ENCODE assay signal across 23 cellular contexts in the genomic region with DNA sequence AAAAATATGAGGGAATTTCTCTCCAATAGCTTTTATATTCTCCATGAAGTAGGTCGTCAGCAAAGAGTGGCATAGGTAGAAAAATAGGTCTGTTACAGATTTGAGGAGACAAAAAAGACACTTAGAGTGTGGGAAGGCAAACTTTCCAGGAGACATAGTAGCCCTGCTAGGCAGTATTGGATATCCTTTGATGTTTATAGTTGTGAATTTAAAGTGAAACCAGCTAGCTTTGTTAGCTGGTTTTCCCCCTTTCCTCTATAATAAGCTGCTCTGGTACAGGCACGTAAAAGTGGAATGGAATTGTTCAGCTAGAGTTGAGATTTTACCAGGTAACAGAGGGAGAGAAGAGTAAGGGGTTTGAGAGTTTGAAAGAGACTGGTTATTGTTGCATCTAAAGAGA.
"Had no signal": no experiment of that assay in that cellular context is flagged by ENCODE, and none has a peak within 500 bp of the region (broad histone marks: within the 10 kb centered on the region; RNA-seq: fewer than 3 reads in every experiment).

No MANE protein-coding gene starts in this region.

- H3K27me3 Mint-ChIP-seq: dendritic cell treated with granulocyte-macrophage colony-stimulating factor and Interleukin-4, amounts not matched to agents 40 ng/mL and 50 ng/mL, for 4 days; naive B cell; stimulated activated naive CD8-positive, alpha-beta T cell treated with anti-CD3 and anti-CD28 coated beads, Interleukin-15, Interleukin-2, amounts not matched to agents 100 ng/mL and 50 ng/mL, for 24 hours had no signal

- H3K27ac ChIP-seq: lower lobe of right lung, tibial nerve, WERI-Rb-1 had no signal

- FAIRE-seq: kidney, TTC549 had no signal

- H3K4me3 ChIP-seq: lower lobe of right lung, tibial nerve had no signal

- H3K27ac Mint-ChIP-seq: activated naive CD4-positive, alpha-beta T cell treated with anti-CD3 and anti-CD28 coated beads for 36 hours; dendritic cell treated with granulocyte-macrophage colony-stimulating factor and Interleukin-4, amounts not matched to agents 40 ng/mL and 50 ng/mL, for 4 days; stimulated activated naive CD8-positive, alpha-beta T cell treated with anti-CD3 and anti-CD28 coated beads, Interleukin-15, Interleukin-2, amounts not matched to agents 100 ng/mL and 50 ng/mL, for 24 hours; T-helper 2 cell treated with Interferon-gamma antibody and Interleukin-4, amounts not matched to agents 5 μg/mL and 100 μg/mL, for 36 hours had no signal

- H3K4me3 Mint-ChIP-seq: activated naive CD4-positive, alpha-beta T cell treated with anti-CD3 and anti-CD28 coated beads for 36 hours; activated T-cell treated with anti-CD3 and anti-CD28 coated beads, Interleukin-2, amount 50 U/mL, for 4 hours; dendritic cell treated with granulocyte-macrophage colony-stimulating factor and Interleukin-4, amounts not matched to agents 40 ng/mL and 50 ng/mL, for 4 days; naive B cell; neural crest cell; stimulated activated naive CD8-positive, alpha-beta T cell treated with anti-CD3 and anti-CD28 coated beads, Interleukin-15, Interleukin-2, amounts not matched to agents 100 ng/mL and 50 ng/mL, for 24 hours; T-helper 2 cell treated with Interferon-gamma antibody and Interleukin-4, amounts not matched to agents 5 μg/mL and 100 μg/mL, for 36 hours had no signal

- H3K27me3 ChIP-seq: tibial nerve had no signal

- H3K9me3 Mint-ChIP-seq: activated naive CD4-positive, alpha-beta T cell treated with anti-CD3 and anti-CD28 coated beads for 36 hours; activated T-cell treated with anti-CD3 and anti-CD28 coated beads, Interleukin-2, amount 50 U/mL, for 4 hours; dendritic cell treated with granulocyte-macrophage colony-stimulating factor and Interleukin-4, amounts not matched to agents 40 ng/mL and 50 ng/mL, for 4 days; naive B cell had no signal

- DNase-seq: activated CD4-positive, alpha-beta T cell treated with anti-CD3 and anti-CD28 coated beads, Interleukin-2, amount 50 U/mL, for 48 hours; activated CD4-positive, CD25-positive, alpha-beta regulatory T cell treated with anti-CD3 and anti-CD28 coated beads, Interleukin-2, amount 50 U/mL, for 72 hours; activated CD8-positive, alpha-beta memory T cell treated with anti-CD3 and anti-CD28 coated beads, Interleukin-2, amount 50 U/mL, for 48 hours; activated naive CD4-positive, alpha-beta T cell treated with anti-CD3 and anti-CD28 coated beads for 36 hours; activated T-cell treated with anti-CD3 and anti-CD28 coated beads, Interleukin-2, amount 50 U/mL, for 4 hours; amygdala; effector CD4-positive, alpha-beta T cell; erythroblast; foreskin fibroblast; kidney; lower lobe of right lung; naive B cell; occipital lobe; posterior cingulate gyrus; stimulated activated CD4-positive, alpha-beta T cell treated with anti-CD3 and anti-CD28 coated beads, Interleukin-4, amount 100 ng/mL, for 24 hours; WERI-Rb-1 had no signal

- ATAC-seq: activated T-cell treated with anti-CD3 and anti-CD28 coated beads, Interleukin-2, amount 50 U/mL, for 4 hours; left lobe of liver; lower lobe of right lung had no signal

- H3K9me3 ChIP-seq: lower lobe of right lung, tibial nerve had no signal

- H3K36me3 ChIP-seq: lower lobe of right lung, tibial nerve, WERI-Rb-1 had no signal
